Comparison of ENCODE assay signal across 1 cellular context in genomic region chr7:92988941-92989540, GRCh38.
TF ChIP-seq lines count a peak whose summit lies in the region.

No MANE protein-coding gene starts in this region.

TF ChIP-seq in WTC11, 78 proteins besides CTCF, POLR2A, EP300 and RAD21 (continued from another document):
- TF ChIP-seq, protein P1, sequence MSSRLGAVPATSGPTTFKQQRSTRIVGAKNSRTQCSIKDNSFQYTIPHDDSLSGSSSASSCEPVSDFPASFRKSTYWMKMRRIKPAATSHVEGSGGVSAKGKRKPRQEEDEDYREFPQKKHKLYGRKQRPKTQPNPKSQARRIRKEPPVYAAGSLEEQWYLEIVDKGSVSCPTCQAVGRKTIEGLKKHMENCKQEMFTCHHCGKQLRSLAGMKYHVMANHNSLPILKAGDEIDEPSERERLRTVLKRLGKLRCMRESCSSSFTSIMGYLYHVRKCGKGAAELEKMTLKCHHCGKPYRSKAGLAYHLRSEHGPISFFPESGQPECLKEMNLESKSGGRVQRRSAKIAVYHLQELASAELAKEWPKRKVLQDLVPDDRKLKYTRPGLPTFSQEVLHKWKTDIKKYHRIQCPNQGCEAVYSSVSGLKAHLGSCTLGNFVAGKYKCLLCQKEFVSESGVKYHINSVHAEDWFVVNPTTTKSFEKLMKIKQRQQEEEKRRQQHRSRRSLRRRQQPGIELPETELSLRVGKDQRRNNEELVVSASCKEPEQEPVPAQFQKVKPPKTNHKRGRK (CRISPR knock-in tag; IDR thresholded peaks at IDR 0.05; ENCODE audit: borderline replicate concordance) = no peak
- TF ChIP-seq ZNF263 (CRISPR knock-in tag; IDR thresholded peaks at IDR 0.05; ENCODE audit: low read depth) (no peak), GABPB1 (CRISPR knock-in tag; IDR thresholded peaks at IDR 0.05) (no peak), FOXP1 (CRISPR knock-in tag; IDR thresholded peaks at IDR 0.05; ENCODE audit: borderline replicate concordance) (no peak), ZNF416 (CRISPR knock-in tag; IDR thresholded peaks at IDR 0.05) (no peak), ARID4B (CRISPR knock-in tag; IDR thresholded peaks at IDR 0.05; ENCODE audit: borderline replicate concordance) (no peak), ELF4 (CRISPR knock-in tag; IDR thresholded peaks at IDR 0.05; ENCODE audit: low read depth) (no peak), NR2C2 (CRISPR knock-in tag; IDR thresholded peaks at IDR 0.05) (no peak), ZNF317 (CRISPR knock-in tag; IDR thresholded peaks at IDR 0.05; ENCODE audit: borderline replicate concordance, low read depth) (no peak), JUN (CRISPR knock-in tag; IDR thresholded peaks at IDR 0.05) (no peak), E2F1 (CRISPR knock-in tag; IDR thresholded peaks at IDR 0.05) (no peak), SOX15 (CRISPR knock-in tag; IDR thresholded peaks at IDR 0.05) (no peak), HMGA2 (CRISPR knock-in tag; IDR thresholded peaks at IDR 0.05) (no peak)
- TF ChIP-seq, protein P2, sequence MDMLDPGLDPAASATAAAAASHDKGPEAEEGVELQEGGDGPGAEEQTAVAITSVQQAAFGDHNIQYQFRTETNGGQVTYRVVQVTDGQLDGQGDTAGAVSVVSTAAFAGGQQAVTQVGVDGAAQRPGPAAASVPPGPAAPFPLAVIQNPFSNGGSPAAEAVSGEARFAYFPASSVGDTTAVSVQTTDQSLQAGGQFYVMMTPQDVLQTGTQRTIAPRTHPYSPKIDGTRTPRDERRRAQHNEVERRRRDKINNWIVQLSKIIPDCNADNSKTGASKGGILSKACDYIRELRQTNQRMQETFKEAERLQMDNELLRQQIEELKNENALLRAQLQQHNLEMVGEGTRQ (CRISPR knock-in tag; IDR thresholded peaks at IDR 0.05) = no peak
- TF ChIP-seq, protein P3, sequence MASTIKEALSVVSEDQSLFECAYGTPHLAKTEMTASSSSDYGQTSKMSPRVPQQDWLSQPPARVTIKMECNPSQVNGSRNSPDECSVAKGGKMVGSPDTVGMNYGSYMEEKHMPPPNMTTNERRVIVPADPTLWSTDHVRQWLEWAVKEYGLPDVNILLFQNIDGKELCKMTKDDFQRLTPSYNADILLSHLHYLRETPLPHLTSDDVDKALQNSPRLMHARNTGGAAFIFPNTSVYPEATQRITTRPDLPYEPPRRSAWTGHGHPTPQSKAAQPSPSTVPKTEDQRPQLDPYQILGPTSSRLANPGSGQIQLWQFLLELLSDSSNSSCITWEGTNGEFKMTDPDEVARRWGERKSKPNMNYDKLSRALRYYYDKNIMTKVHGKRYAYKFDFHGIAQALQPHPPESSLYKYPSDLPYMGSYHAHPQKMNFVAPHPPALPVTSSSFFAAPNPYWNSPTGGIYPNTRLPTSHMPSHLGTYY (CRISPR knock-in tag; IDR thresholded peaks at IDR 0.05) = no peak
- TF ChIP-seq, protein P4, sequence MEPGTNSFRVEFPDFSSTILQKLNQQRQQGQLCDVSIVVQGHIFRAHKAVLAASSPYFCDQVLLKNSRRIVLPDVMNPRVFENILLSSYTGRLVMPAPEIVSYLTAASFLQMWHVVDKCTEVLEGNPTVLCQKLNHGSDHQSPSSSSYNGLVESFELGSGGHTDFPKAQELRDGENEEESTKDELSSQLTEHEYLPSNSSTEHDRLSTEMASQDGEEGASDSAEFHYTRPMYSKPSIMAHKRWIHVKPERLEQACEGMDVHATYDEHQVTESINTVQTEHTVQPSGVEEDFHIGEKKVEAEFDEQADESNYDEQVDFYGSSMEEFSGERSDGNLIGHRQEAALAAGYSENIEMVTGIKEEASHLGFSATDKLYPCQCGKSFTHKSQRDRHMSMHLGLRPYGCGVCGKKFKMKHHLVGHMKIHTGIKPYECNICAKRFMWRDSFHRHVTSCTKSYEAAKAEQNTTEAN (CRISPR knock-in tag; IDR thresholded peaks at IDR 0.05) = no peak
